Comparison of ENCODE assay signal across 16 cellular contexts in genomic region chr15:85889956-85890619, GRCh38.
"Had no signal": no experiment of that assay in that cellular context is flagged by ENCODE, and none has a peak within 500 bp of the region (broad histone marks: within the 10 kb centered on the region; RNA-seq: fewer than 3 reads in every experiment).

No MANE protein-coding gene starts in this region.

- DNase-seq: activated CD4-positive, alpha-beta T cell treated with anti-CD3 and anti-CD28 coated beads for 1 hour; activated CD4-positive, alpha-beta T cell treated with anti-CD3 and anti-CD28 coated beads, Interleukin-2, amount 50 U/mL, for 1 hour; activated CD8-positive, alpha-beta T cell treated with anti-CD3 and anti-CD28 coated beads, Interleukin-2, amount 10 ng/mL, durations not matched to agents 7 days and 5 days; adrenal gland; central memory CD4-positive, alpha-beta T cell; esophagus squamous epithelium; heart left ventricle; left ventricle myocardium superior; mammary epithelial cell; natural killer cell; retina; sigmoid colon; stimulated activated CD4-positive, alpha-beta T cell treated with anti-CD3 and anti-CD28 coated beads, Interleukin-2, amount 100 ng/mL, for 48 hours; stimulated activated naive CD8-positive, alpha-beta T cell treated with anti-CD3 and anti-CD28 coated beads, Interleukin-15, Interleukin-2, amounts not matched to agents 100 U/mL and 50 U/mL, for 24 hours; upper lobe of left lung; WERI-Rb-1 had no signal
